Comparison of ENCODE assay signal across 29 cellular contexts in the genomic region with DNA sequence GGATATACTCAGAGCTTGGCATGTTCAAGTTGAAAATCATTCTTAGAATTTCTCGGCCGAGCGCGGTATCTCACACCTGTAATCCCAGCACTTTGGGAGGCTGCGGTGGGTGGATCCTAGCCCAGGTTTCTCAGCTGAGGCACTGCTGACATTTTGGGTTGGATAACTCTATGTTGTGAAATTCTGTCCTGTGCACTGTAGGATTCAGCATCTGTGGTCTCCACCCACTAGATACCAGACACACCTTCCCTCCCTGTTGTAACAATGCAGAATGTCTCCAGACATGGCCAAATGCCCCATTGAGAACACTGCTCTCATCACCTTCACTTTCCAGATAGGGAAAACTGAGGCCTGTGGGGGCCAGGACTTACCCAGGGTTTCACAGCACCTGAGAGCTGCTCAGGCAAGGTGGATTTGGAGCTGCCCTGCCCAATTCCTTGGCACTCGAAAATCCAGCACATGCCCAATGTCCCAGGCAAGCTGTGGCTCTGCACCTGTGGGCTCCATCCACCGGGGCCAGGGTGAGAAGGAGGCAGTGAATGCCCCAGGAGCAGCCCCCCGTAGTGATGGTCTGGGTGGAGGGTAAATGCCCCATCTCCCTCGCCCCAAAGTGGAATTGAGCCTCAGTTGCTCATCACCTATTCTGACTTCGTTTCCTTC. TPM values are rescaled to one million over a fixed set of nuclear protein-coding genes. Genes with fewer than 3 reads are reported as not detected.
"Had no signal": no experiment of that assay in that cellular context is flagged by ENCODE, and none has a peak within 500 bp of the region (broad histone marks: within the 10 kb centered on the region; RNA-seq: fewer than 3 reads in every experiment).

No MANE protein-coding gene starts in this region.

- H3K36me3 Mint-ChIP-seq: activated naive CD8-positive, alpha-beta T cell; WTC11 had no signal

- H3K9me3 Mint-ChIP-seq: activated naive CD4-positive, alpha-beta T cell treated with anti-CD3 and anti-CD28 coated beads for 36 hours had no signal

- DNase-seq: activated CD4-positive, alpha-beta T cell treated with anti-CD3 and anti-CD28 coated beads for 48 hours; activated CD4-positive, alpha-beta T cell treated with anti-CD3 and anti-CD28 coated beads, Interleukin-2, amount 50 U/mL, for 4 hours; activated CD4-positive, CD25-positive, alpha-beta regulatory T cell treated with anti-CD3 and anti-CD28 coated beads, Interleukin-2, amount 50 U/mL, for 72 hours; activated CD8-positive, alpha-beta memory T cell treated with anti-CD3 and anti-CD28 coated beads, Interleukin-2, amount 50 U/mL, for 48 hours; activated CD8-positive, alpha-beta T cell treated with anti-CD3 and anti-CD28 coated beads, Interleukin-2, amount 10 ng/mL, durations not matched to agents 7 days and 5 days; activated naive CD4-positive, alpha-beta T cell treated with anti-CD3 and anti-CD28 coated beads for 36 hours; activated T-cell treated with anti-CD3 and anti-CD28 coated beads, Interleukin-2, amount 50 U/mL, for 1 hour; amygdala; brain microvascular endothelial cell; MM.1S; NCI-H1105; NCI-H1436; NCI-H1694 treated with DMSO at 0.1 percent for 48 hours; NCI-H2029 treated with DMSO at 0.1 percent for 48 hours; NCI-H345; NCI-H510A; NCI-H526 treated with DMSO at 0.1 percent for 48 hours; NCI-H82; NK-92 treated with Interleukin-12 subunit alpha and Interleukin-12 subunit beta, amount 100 ng/mL, for 24 hours; OCI-M1; RPMI8226; SHP77 treated with DMSO at 0.1 percent for 48 hours; T-helper 17 cell; T-helper 9 cell had no signal

- ATAC-seq: activated CD8-positive, alpha-beta T cell treated with anti-CD3 and anti-CD28 coated beads, Interleukin-2, amount 10 ng/mL, durations not matched to agents 7 days and 5 days; Panc1; T-helper 17 cell; WTC11 had no signal

- H3K27ac Mint-ChIP-seq: activated CD8-positive, alpha-beta T cell treated with anti-CD3 and anti-CD28 coated beads, Interleukin-2, amount 10 ng/mL, durations not matched to agents 7 days and 5 days; activated naive CD4-positive, alpha-beta T cell treated with anti-CD3 and anti-CD28 coated beads for 36 hours; activated naive CD8-positive, alpha-beta T cell; T-helper 17 cell had no signal

- H3K27me3 ChIP-seq: brain microvascular endothelial cell had no signal

- H3K4me3 Mint-ChIP-seq: activated CD8-positive, alpha-beta T cell treated with anti-CD3 and anti-CD28 coated beads, Interleukin-2, amount 10 ng/mL, durations not matched to agents 7 days and 5 days; activated naive CD4-positive, alpha-beta T cell treated with anti-CD3 and anti-CD28 coated beads for 36 hours; activated naive CD8-positive, alpha-beta T cell; T-helper 17 cell; WTC11 had no signal

- H3K4me1 Mint-ChIP-seq: T-helper 17 cell had no signal

- H3K27ac ChIP-seq: brain microvascular endothelial cell, cardiac muscle cell had no signal

- H3K4me3 ChIP-seq: cardiac muscle cell had no signal

- H3K36me3 ChIP-seq: brain microvascular endothelial cell, cardiac muscle cell had no signal

RNA-seq across cellular contexts. Expression of gene TVP23A, which starts 20.1 kb away (rescaled TPM):
- total RNA-seq: activated CD8-positive, alpha-beta T cell treated with anti-CD3 and anti-CD28 coated beads, Interleukin-2, amount 10 ng/mL, durations not matched to agents 7 days and 5 days; activated naive CD4-positive, alpha-beta T cell treated with anti-CD3 and anti-CD28 coated beads for 36 hours; T-helper 17 cell had no signal

RNA-seq across cellular contexts. Expression of gene CIITA, which starts 38.3 kb away (rescaled TPM):
- total RNA-seq: astrocyte had no signal
